8 cellular contexts compared by ENCODE assay signal in genomic region chr7:154927624-154928125, GRCh38.
DNase-seq lines count a peak whose midpoint lies in the region; ATAC-seq and TF ChIP-seq lines count a peak whose summit lies in the region.

No MANE protein-coding gene starts in this region.

- H2BK120ac ChIP-seq in trophoblast cell (ENCODE audit: insufficient read depth, low read length, poor library complexity), result no peak overlapping the region

- H3K9ac ChIP-seq in ES-I3 (ENCODE audit: low read depth, low read length) (peak overlapping the region; percentile 39; the same call in 1 of the 2 replicates), trophoblast cell (ENCODE audit: low read length) (no peak overlapping the region)

- no peak overlapping the region for H4K12ac ChIP-seq in trophoblast cell (ENCODE audit: low read depth, low read length)

- H4K91ac ChIP-seq in trophoblast cell (ENCODE audit: low read depth, low read length), result no peak overlapping the region

- no peak overlapping the region for H2AK5ac ChIP-seq in trophoblast cell (ENCODE audit: low read length)

- WGBS in trophoblast cell (ENCODE audit: extremely low coverage, insufficient coverage, insufficient read length), result no CpG with 5 or more reads among the region's 5 CpGs
- 1 to 3% methylated on average over 5 of the region's 5 CpGs for WGBS in upper lobe of left lung, 2 donors

- TF ChIP-seq POLR2A in upper lobe of left lung (IDR thresholded peaks at IDR 0.05), result no peak

- H3K18ac ChIP-seq in trophoblast cell (ENCODE audit: low read length), result no peak overlapping the region

- H3K79me1 ChIP-seq in trophoblast cell (ENCODE audit: low read length), result no peaks in the 10 kb centered on the region

- H3K14ac ChIP-seq in trophoblast cell (ENCODE audit: low read length), result no peak overlapping the region

- H3K4me3 ChIP-seq in HEK293 (ENCODE audit: low read depth, low read length) (peak overlapping the region; percentile 41), trophoblast cell (ENCODE audit: low read depth, low read length) (no peak overlapping the region), upper lobe of left lung (peak overlapping the region; percentile 41 to 65 (median 58))

- TF ChIP-seq EP300 in upper lobe of left lung (IDR thresholded peaks at IDR 0.05), result no peak

- H3K4ac ChIP-seq in trophoblast cell (ENCODE audit: low read depth, low read length), result no peak overlapping the region

- H2AFZ ChIP-seq in trophoblast cell (ENCODE audit: insufficient read depth, low read length, poor library complexity), result peak overlapping the region; percentile 26

- H3K9me3 ChIP-seq in ES-I3 (ENCODE audit: control insufficient read depth, insufficient read depth, low read length), result no peaks in the 10 kb centered on the region
- H3K9me3 ChIP-seq in HEK293 (ENCODE audit: control insufficient read depth, insufficient read depth, low read depth, low read length), result no peaks in the 10 kb centered on the region
- H3K9me3 ChIP-seq in trophoblast cell (ENCODE audit: insufficient read depth, low read depth, low read length), result peaks cover under 1% of the 10 kb centered on the region
- H3K9me3 ChIP-seq in upper lobe of left lung, result no peaks in the 10 kb centered on the region

- H2BK12ac ChIP-seq in trophoblast cell (ENCODE audit: low read length), result no peak overlapping the region

- no peak overlapping the region for H3K23ac ChIP-seq in trophoblast cell (ENCODE audit: low read length)

- no peaks in the 10 kb centered on the region for H3K79me2 ChIP-seq in trophoblast cell (ENCODE audit: control insufficient read depth, insufficient read depth, low read length, poor library complexity)

- TF ChIP-seq CTCF in HEK293 (tag by site-specific recombination; IDR thresholded peaks at IDR 0.05) (peak; percentile 39; the same call in 1 of the 2 replicates), upper lobe of left lung (IDR thresholded peaks at IDR 0.05) (peak in 5 of 6 experiments; percentile 51 to 71 (median 69))

- H3K36me3 ChIP-seq in ES-I3 (ENCODE audit: insufficient read depth, low read length) (no peaks in the 10 kb centered on the region), HEK293 (ENCODE audit: control insufficient read depth in 2 of 2, insufficient read depth in 1 of 2, low read length in 2 of 2) (peaks cover 0 to 3% of the 10 kb centered on the region in 2 experiments; a peak in 1 of 3 replicates), trophoblast cell (ENCODE audit: control insufficient read depth in 1 of 2, insufficient read depth in 2 of 2, low read length in 2 of 2) (no peaks in the 10 kb centered on the region), upper lobe of left lung (no peaks in the 10 kb centered on the region)

- no peak overlapping the region for H4K8ac ChIP-seq in trophoblast cell (ENCODE audit: low read depth, low read length)

- H3K27ac ChIP-seq in HEK293 (ENCODE audit: extremely low read depth, low read depth, low read length) (no peak overlapping the region), trophoblast cell (ENCODE audit: low read depth, low read length) (no peak overlapping the region), upper lobe of left lung (peak overlapping the region; percentile 87 to 94 (median 92))

- POLR2A ChIA-PET in HEK293 (lab: Yijun Ruan, JAX), result interaction anchor here (0.7 kb wide), 1 partner anchor 76 kb away, joined by 3 read pairs; the partner anchor contains the start of gene PAXIP1

- H3K4me1 ChIP-seq in ES-I3 (ENCODE audit: insufficient read depth, low read length) (0 out of 2 replicates have a peak, but pooled peaks cover 3% of the 10 kb centered on the region), HEK293 (ENCODE audit: control insufficient read depth, insufficient read depth, low read length) (no peaks in the 10 kb centered on the region), trophoblast cell (ENCODE audit: control insufficient read depth in 1 of 2, insufficient read depth in 2 of 2, low read length in 2 of 2) (no peaks in the 10 kb centered on the region), upper lobe of left lung (peaks cover 6 to 20% (median 14%) of the 10 kb centered on the region in 4 donors)

- CTCF ChIA-PET in HEK293 (lab: Yijun Ruan, JAX), result interaction anchor here (0.6 to 3.4 kb wide), 56 partner anchors 9 to 1886 kb away, joined by 3 to 31 read pairs (median 4); no protein-coding TSS in a partner anchor

- ATAC-seq in upper lobe of left lung (ENCODE audit: low FRiP score in 2 of 2), result peak; percentile 88 to 91

- H3K27me3 ChIP-seq in trophoblast cell (ENCODE audit: insufficient read depth, low read length) (no peaks in the 10 kb centered on the region), upper lobe of left lung (no peaks in the 10 kb centered on the region)

- H3K4me2 ChIP-seq in trophoblast cell (ENCODE audit: low read length), result peak overlapping the region; percentile 41

- no peak overlapping the region for H2BK5ac ChIP-seq in trophoblast cell (ENCODE audit: low read depth, low read length, poor library complexity)

- DNase-seq in MV-4-11 (lab: John Stamatoyannopoulos, UW) (peak; percentile 76), SK-N-DZ (ENCODE audit: low spot score) (peak; percentile 73), germinal center (ENCODE audit: low spot score) (peak; percentile 65), trophoblast cell (peak; percentile 84 to 93), upper lobe of left lung (peak in 1 of 2 donors; percentile 89)
- DNase-seq in activated naive CD4-positive, alpha-beta T cell treated with anti-CD3 and anti-CD28 coated beads, Interleukin-2, amount 50 U/mL, for 16 hours, result peak; percentile 78

TF ChIP-seq in HEK293, 187 proteins besides CTCF, POLR2A, EP300 and RAD21:
- TF ChIP-seq ZNF2 (tag by site-specific recombination; IDR thresholded peaks at IDR 0.05) (0 out of 2 replicates have a peak, but pooled peaks have one; percentile 33), EGR2 (tag by site-specific recombination; IDR thresholded peaks at IDR 0.05; ENCODE audit: low read depth) (no peak), GLIS1 (tag by site-specific recombination; IDR thresholded peaks at IDR 0.05) (peak; percentile 51), ZEB2 (tag by site-specific recombination; IDR thresholded peaks at IDR 0.05) (peak; percentile 51; the same call in 1 of the 2 replicates), ZNF654 (tag by site-specific recombination; IDR thresholded peaks at IDR 0.05; ENCODE audit: low read depth) (peak; percentile 95), ZNF169 (tag by site-specific recombination; IDR thresholded peaks at IDR 0.05) (no peak), ZNF660 (tag by site-specific recombination; IDR thresholded peaks at IDR 0.05) (peak; percentile 53; the same call in 1 of the 2 replicates), ZNF501 (tag by site-specific recombination; IDR thresholded peaks at IDR 0.05) (peak; percentile 39; the same call in 1 of the 2 replicates)

Comparison
In these comparisons a context has a peak if more than half of its experiments do, and no peak if none do; other contexts are left out.
1. H3K27ac ChIP-seq: peak in upper lobe of left lung (4 of 4); none in HEK293 (single experiment) and trophoblast cell (single experiment).